35 cellular contexts compared by ENCODE assay signal in genomic region chr1:114551400-114551799, GRCh38.
"Had no signal": no experiment of that assay in that cellular context is flagged by ENCODE, and none has a peak within 500 bp of the region (broad histone marks: within the 10 kb centered on the region; RNA-seq: fewer than 3 reads in every experiment).

No MANE protein-coding gene starts in this region.

- H3K9me3 ChIP-seq: adrenal gland, body of pancreas, left lung, mucosa of descending colon, neutrophil, ovary, prostate gland, sigmoid colon, upper lobe of left lung, vagina had no signal

- H3K4me3 ChIP-seq: adrenal gland, body of pancreas, left lung, lung, mucosa of descending colon, ovary, prostate gland, sigmoid colon, smooth muscle cell, upper lobe of left lung, vagina had no signal

- H3K36me3 ChIP-seq: adrenal gland, left lung, neutrophil, ovary, prostate gland, sigmoid colon, upper lobe of left lung, vagina had no signal

- H3K4me3 Mint-ChIP-seq: activated CD4-positive, alpha-beta T cell treated with anti-CD3 and anti-CD28 coated beads for 36 hours; activated naive CD4-positive, alpha-beta T cell treated with anti-CD3 and anti-CD28 coated beads for 36 hours; activated naive CD8-positive, alpha-beta T cell treated with anti-CD3 and anti-CD28 coated beads for 36 hours; activated T-helper 1 cell treated with anti-CD3 and anti-CD28 coated beads, Interleukin-12 subunit alpha, Interleukin-12 subunit beta, Interleukin-2, Interleukin-4 antibody, amounts not matched to agents 30 ng/mL and 10 ng/mL and 1 ng/mL, durations not matched to agents 14 hours and 24 hours and 36 hours; effector memory CD8-positive, alpha-beta T cell; nephron; stimulated activated memory B cell treated with anti-CD40 and anti-IgM and Interleukin-4, amounts not matched to agents 10 μg/mL and 1 μg/mL and 100 μg/mL, for 72 hours; stimulated activated naive CD8-positive, alpha-beta T cell treated with anti-CD3 and anti-CD28 coated beads, Interleukin-15, amount 100 ng/mL, for 72 hours had no signal

- H3K4me1 ChIP-seq: adrenal gland, body of pancreas, left lung, prostate gland, sigmoid colon, upper lobe of left lung, vagina had no signal

- H3K27ac ChIP-seq: adrenal gland, body of pancreas, left lung, neutrophil, ovary, prostate gland, sigmoid colon, upper lobe of left lung, vagina had no signal

- H3K36me3 Mint-ChIP-seq: activated naive CD8-positive, alpha-beta T cell treated with anti-CD3 and anti-CD28 coated beads for 36 hours; stimulated activated memory B cell treated with anti-CD40 and anti-IgM and Interleukin-4, amounts not matched to agents 10 μg/mL and 1 μg/mL and 100 μg/mL, for 72 hours had no signal

- DNase-seq: activated CD4-positive, alpha-beta T cell treated with anti-CD3 and anti-CD28 coated beads for 36 hours; activated CD4-positive, alpha-beta T cell treated with anti-CD3 and anti-CD28 coated beads, Interleukin-2, amount 50 U/mL, for 4 hours; activated CD4-positive, CD25-positive, alpha-beta regulatory T cell; activated CD8-positive, alpha-beta memory T cell treated with anti-CD3 and anti-CD28 coated beads, Interleukin-2, amount 50 U/mL, for 4 hours; activated effector memory CD4-positive, alpha-beta T cell treated with anti-CD3 and anti-CD28 coated beads, Interleukin-2, amount 50 U/mL, for 16 hours; activated naive CD4-positive, alpha-beta T cell treated with anti-CD3 and anti-CD28 coated beads for 36 hours; activated naive CD8-positive, alpha-beta T cell treated with anti-CD3 and anti-CD28 coated beads for 36 hours; activated T-cell treated with anti-CD3 and anti-CD28 coated beads, Interleukin-2, amount 50 U/mL, for 1 hour; adrenal gland; aorta; body of pancreas; cortex of kidney; effector memory CD8-positive, alpha-beta T cell; foreskin fibroblast; head of caudate nucleus; hippocampal formation; left lung; mucosa of descending colon; ovary; retina; sigmoid colon; stimulated activated CD4-positive, alpha-beta T cell treated with anti-CD3 and anti-CD28 coated beads, Interleukin-1b, Interleukin-23, amount 100 ng/mL, for 48 hours; stimulated activated CD4-positive, alpha-beta T cell treated with anti-CD3 and anti-CD28 coated beads, Interleukin-4, amount 100 ng/mL, for 4 hours; stimulated activated CD8-positive, alpha-beta memory T cell treated with anti-CD3 and anti-CD28 coated beads, Interleukin-4, amount 100 ng/mL, for 48 hours; stimulated activated naive CD8-positive, alpha-beta T cell treated with anti-CD3 and anti-CD28 coated beads, Interleukin-15, amount 100 ng/mL, for 72 hours; substantia nigra; upper lobe of left lung had no signal

- H3K27ac Mint-ChIP-seq: activated CD4-positive, alpha-beta T cell treated with anti-CD3 and anti-CD28 coated beads for 36 hours; activated naive CD4-positive, alpha-beta T cell treated with anti-CD3 and anti-CD28 coated beads for 36 hours; activated naive CD8-positive, alpha-beta T cell treated with anti-CD3 and anti-CD28 coated beads for 36 hours; activated T-helper 1 cell treated with anti-CD3 and anti-CD28 coated beads, Interleukin-12 subunit alpha, Interleukin-12 subunit beta, Interleukin-2, Interleukin-4 antibody, amounts not matched to agents 30 ng/mL and 10 ng/mL and 1 ng/mL, durations not matched to agents 14 hours and 24 hours and 36 hours; effector memory CD8-positive, alpha-beta T cell; nephron; stimulated activated memory B cell treated with anti-CD40 and anti-IgM and Interleukin-4, amounts not matched to agents 10 μg/mL and 1 μg/mL and 100 μg/mL, for 72 hours; stimulated activated naive CD8-positive, alpha-beta T cell treated with anti-CD3 and anti-CD28 coated beads, Interleukin-15, amount 100 ng/mL, for 72 hours had no signal

- H3K4me1 Mint-ChIP-seq: activated CD4-positive, alpha-beta T cell treated with anti-CD3 and anti-CD28 coated beads for 36 hours; activated naive CD8-positive, alpha-beta T cell treated with anti-CD3 and anti-CD28 coated beads for 36 hours; nephron; stimulated activated memory B cell treated with anti-CD40 and anti-IgM and Interleukin-4, amounts not matched to agents 10 μg/mL and 1 μg/mL and 100 μg/mL, for 72 hours; stimulated activated naive CD8-positive, alpha-beta T cell treated with anti-CD3 and anti-CD28 coated beads, Interleukin-15, amount 100 ng/mL, for 72 hours had no signal

- H3K4me2 ChIP-seq: smooth muscle cell had no signal

- H3K9me3 Mint-ChIP-seq: activated naive CD4-positive, alpha-beta T cell treated with anti-CD3 and anti-CD28 coated beads for 36 hours; activated naive CD8-positive, alpha-beta T cell treated with anti-CD3 and anti-CD28 coated beads for 36 hours; activated T-helper 1 cell treated with anti-CD3 and anti-CD28 coated beads, Interleukin-12 subunit alpha, Interleukin-12 subunit beta, Interleukin-2, Interleukin-4 antibody, amounts not matched to agents 30 ng/mL and 10 ng/mL and 1 ng/mL, durations not matched to agents 14 hours and 24 hours and 36 hours; effector memory CD8-positive, alpha-beta T cell; nephron; stimulated activated memory B cell treated with anti-CD40 and anti-IgM and Interleukin-4, amounts not matched to agents 10 μg/mL and 1 μg/mL and 100 μg/mL, for 72 hours; stimulated activated naive CD8-positive, alpha-beta T cell treated with anti-CD3 and anti-CD28 coated beads, Interleukin-15, amount 100 ng/mL, for 72 hours had no signal

- H3K27me3 ChIP-seq: adrenal gland, body of pancreas, left lung, neutrophil, ovary, sigmoid colon, upper lobe of left lung, vagina had no signal

- H3K27me3 Mint-ChIP-seq: stimulated activated memory B cell treated with anti-CD40 and anti-IgM and Interleukin-4, amounts not matched to agents 10 μg/mL and 1 μg/mL and 100 μg/mL, for 72 hours; stimulated activated naive CD8-positive, alpha-beta T cell treated with anti-CD3 and anti-CD28 coated beads, Interleukin-15, amount 100 ng/mL, for 72 hours had no signal
